In the genomic region with DNA sequence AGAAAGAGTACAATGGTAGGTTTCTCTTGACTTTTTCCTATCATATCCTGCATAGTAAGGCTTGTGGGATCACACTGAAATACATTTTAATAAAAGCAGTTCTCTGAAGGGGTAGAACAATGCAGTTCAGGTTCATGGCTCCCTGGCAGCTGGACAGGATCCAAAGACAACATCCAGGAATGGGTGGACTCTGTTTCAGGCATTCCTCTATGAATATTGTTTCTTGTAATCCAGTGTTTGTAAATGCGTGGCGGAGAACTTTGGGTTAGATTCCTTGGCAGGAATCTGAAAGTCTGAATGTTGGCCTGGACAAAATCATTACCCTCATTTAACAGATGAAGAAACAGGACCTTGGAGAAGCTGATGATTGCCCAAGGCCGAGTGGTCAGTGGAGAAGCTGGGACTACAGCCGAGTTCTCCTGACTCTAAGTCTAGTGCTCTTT, we compare ENCODE assay signal across 1 cellular context.
TF ChIP-seq lines count a peak whose summit lies in the region.

No MANE protein-coding gene starts in this region.

TF ChIP-seq in SK-N-SH treated with all-trans-retinoic acid at 6 μM for 48 hours, 23 proteins besides CTCF, POLR2A, EP300 and RAD21 (continued from another document):
- TF ChIP-seq, protein P1, sequence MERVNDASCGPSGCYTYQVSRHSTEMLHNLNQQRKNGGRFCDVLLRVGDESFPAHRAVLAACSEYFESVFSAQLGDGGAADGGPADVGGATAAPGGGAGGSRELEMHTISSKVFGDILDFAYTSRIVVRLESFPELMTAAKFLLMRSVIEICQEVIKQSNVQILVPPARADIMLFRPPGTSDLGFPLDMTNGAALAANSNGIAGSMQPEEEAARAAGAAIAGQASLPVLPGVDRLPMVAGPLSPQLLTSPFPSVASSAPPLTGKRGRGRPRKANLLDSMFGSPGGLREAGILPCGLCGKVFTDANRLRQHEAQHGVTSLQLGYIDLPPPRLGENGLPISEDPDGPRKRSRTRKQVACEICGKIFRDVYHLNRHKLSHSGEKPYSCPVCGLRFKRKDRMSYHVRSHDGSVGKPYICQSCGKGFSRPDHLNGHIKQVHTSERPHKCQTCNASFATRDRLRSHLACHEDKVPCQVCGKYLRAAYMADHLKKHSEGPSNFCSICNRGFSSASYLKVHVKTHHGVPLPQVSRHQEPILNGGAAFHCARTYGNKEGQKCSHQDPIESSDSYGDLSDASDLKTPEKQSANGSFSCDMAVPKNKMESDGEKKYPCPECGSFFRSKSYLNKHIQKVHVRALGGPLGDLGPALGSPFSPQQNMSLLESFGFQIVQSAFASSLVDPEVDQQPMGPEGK (CRISPR knock-in tag; IDR thresholded peaks at IDR 0.05; ENCODE audit: borderline replicate concordance), result no peak
- TF ChIP-seq ESRRG (CRISPR knock-in tag; IDR thresholded peaks at IDR 0.05) (no peak), ZNF565 (CRISPR knock-in tag; conservative IDR thresholded peaks at IDR 0.05; ENCODE audit: low read depth) (no peak), ZFP3 (CRISPR knock-in tag; IDR thresholded peaks at IDR 0.05) (no peak)
- TF ChIP-seq, protein P2, sequence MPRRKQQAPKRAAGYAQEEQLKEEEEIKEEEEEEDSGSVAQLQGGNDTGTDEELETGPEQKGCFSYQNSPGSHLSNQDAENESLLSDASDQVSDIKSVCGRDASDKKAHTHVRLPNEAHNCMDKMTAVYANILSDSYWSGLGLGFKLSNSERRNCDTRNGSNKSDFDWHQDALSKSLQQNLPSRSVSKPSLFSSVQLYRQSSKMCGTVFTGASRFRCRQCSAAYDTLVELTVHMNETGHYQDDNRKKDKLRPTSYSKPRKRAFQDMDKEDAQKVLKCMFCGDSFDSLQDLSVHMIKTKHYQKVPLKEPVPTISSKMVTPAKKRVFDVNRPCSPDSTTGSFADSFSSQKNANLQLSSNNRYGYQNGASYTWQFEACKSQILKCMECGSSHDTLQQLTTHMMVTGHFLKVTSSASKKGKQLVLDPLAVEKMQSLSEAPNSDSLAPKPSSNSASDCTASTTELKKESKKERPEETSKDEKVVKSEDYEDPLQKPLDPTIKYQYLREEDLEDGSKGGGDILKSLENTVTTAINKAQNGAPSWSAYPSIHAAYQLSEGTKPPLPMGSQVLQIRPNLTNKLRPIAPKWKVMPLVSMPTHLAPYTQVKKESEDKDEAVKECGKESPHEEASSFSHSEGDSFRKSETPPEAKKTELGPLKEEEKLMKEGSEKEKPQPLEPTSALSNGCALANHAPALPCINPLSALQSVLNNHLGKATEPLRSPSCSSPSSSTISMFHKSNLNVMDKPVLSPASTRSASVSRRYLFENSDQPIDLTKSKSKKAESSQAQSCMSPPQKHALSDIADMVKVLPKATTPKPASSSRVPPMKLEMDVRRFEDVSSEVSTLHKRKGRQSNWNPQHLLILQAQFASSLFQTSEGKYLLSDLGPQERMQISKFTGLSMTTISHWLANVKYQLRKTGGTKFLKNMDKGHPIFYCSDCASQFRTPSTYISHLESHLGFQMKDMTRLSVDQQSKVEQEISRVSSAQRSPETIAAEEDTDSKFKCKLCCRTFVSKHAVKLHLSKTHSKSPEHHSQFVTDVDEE (CRISPR knock-in tag; IDR thresholded peaks at IDR 0.05), result no peak
- TF ChIP-seq, protein P3, sequence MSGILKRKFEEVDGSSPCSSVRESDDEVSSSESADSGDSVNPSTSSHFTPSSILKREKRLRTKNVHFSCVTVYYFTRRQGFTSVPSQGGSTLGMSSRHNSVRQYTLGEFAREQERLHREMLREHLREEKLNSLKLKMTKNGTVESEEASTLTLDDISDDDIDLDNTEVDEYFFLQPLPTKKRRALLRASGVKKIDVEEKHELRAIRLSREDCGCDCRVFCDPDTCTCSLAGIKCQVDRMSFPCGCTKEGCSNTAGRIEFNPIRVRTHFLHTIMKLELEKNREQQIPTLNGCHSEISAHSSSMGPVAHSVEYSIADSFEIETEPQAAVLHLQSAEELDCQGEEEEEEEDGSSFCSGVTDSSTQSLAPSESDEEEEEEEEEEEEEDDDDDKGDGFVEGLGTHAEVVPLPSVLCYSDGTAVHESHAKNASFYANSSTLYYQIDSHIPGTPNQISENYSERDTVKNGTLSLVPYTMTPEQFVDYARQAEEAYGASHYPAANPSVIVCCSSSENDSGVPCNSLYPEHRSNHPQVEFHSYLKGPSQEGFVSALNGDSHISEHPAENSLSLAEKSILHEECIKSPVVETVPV (CRISPR knock-in tag; IDR thresholded peaks at IDR 0.05), result no peak
